In genomic region chr1:247171875-247172563, GRCh38 we compare ENCODE assay signal across 8 cellular contexts. TPM values are rescaled to one million over a fixed set of nuclear protein-coding genes. Genes with fewer than 3 reads are reported as not detected.
DNase-seq lines count a peak whose midpoint lies in the region; ATAC-seq, FAIRE-seq and TF ChIP-seq lines count a peak whose summit lies in the region.
"Not testable (repeated sequence)": the region's sequence is repeated elsewhere in the genome, so short reads cannot be mapped to it uniquely, and the experiment has no call there.

Gene ZNF124, minus strand, starts transcription at chr1:247172020. Its CDS starts 143 bp downstream, at chr1:247171877.

- TF ChIP-seq RAD21 in H1 (IDR thresholded peaks at IDR 0.05 in 1 of 2, conservative IDR thresholded peaks at IDR 0.05 in 1 of 2; ENCODE audit: low read depth in 2 of 2, low read length in 2 of 2): not testable (repeated sequence)

- ATAC-seq in GM21423 (IDR thresholded peaks at IDR 0.05; ENCODE audit: unreplicated experiment) (peak; percentile 98), HG03066 (IDR thresholded peaks at IDR 0.05; ENCODE audit: low read depth, unreplicated experiment) (peak; percentile 96), lung (ENCODE audit: insufficient read depth, low FRiP score) (peak; percentile 100)
- ATAC-seq in stimulated activated memory B cell treated with anti-CD40 and anti-IgM and Interleukin-4, amounts not matched to agents 10 μg/mL and 1 μg/mL and 100 μg/mL, for 72 hours: peak; percentile 100

- not testable (repeated sequence) for H2BK5ac ChIP-seq in H1 (ENCODE audit: low read depth, low read length)

- H3K36me3 ChIP-seq in WERI-Rb-1: peaks cover 20% of the 10 kb centered on the region
- H3K36me3 ChIP-seq in H1 (ENCODE audit: control insufficient read depth in 2 of 4, insufficient read depth in 4 of 4, low read length in 3 of 4); lung (ENCODE audit: control insufficient read depth in 2 of 2, insufficient read depth in 2 of 2, low read length in 2 of 2): not testable (repeated sequence)

- not testable (repeated sequence) for TF ChIP-seq POLR2A in NB4 (IDR thresholded peaks at IDR 0.05; ENCODE audit: extremely low read depth, insufficient read length); H1 (IDR thresholded peaks at IDR 0.05; ENCODE audit: control extremely low read depth in 1 of 2, low read depth in 2 of 2, low read length in 2 of 2)

- peaks cover 36% of the 10 kb centered on the region for H3K4me1 Mint-ChIP-seq in stimulated activated memory B cell treated with anti-CD40 and anti-IgM and Interleukin-4, amounts not matched to agents 10 μg/mL and 1 μg/mL and 100 μg/mL, for 72 hours

- not testable (repeated sequence) for H2AK5ac ChIP-seq in H1 (ENCODE audit: low read depth, low read length)

- H3K36me3 Mint-ChIP-seq in stimulated activated memory B cell treated with anti-CD40 and anti-IgM and Interleukin-4, amounts not matched to agents 10 μg/mL and 1 μg/mL and 100 μg/mL, for 72 hours: peaks cover 21% of the 10 kb centered on the region

- H2BK120ac ChIP-seq in H1 (replicated peaks; ENCODE audit: low read depth, low read length): not testable (repeated sequence)

- not testable (repeated sequence) for H4K20me1 ChIP-seq in H1 (replicated peaks in 1 of 2; ENCODE audit: control insufficient read depth in 1 of 2, insufficient read depth in 2 of 2, low read length in 2 of 2)

- not testable (repeated sequence) for H3K56ac ChIP-seq in H1 (replicated peaks; ENCODE audit: insufficient read length, low read depth, low read length)

- not testable (repeated sequence) for H3K9me3 ChIP-seq in WERI-Rb-1 (ENCODE audit: severe bottlenecking); H1 (ENCODE audit: insufficient read depth in 2 of 2, low read depth in 1 of 2, low read length in 1 of 2); lung (ENCODE audit: control insufficient read depth in 2 of 2, insufficient read depth in 1 of 2, low read length in 1 of 2)

- not testable (repeated sequence) for H3K18ac ChIP-seq in H1 (ENCODE audit: extremely low read depth, low read length)

- CTCF ChIA-PET in H1 (lab: Charles Lee; ENCODE audit: partially characterized antibody): not testable (repeated sequence)

- not testable (repeated sequence) for H3K9ac ChIP-seq in H1 (replicated peaks in 1 of 4; ENCODE audit: extremely low read depth in 1 of 4, low read depth in 3 of 4, low read length in 3 of 4)

- peak within 1 kb of the TSS; percentile 18 for H3K4me3 Mint-ChIP-seq in stimulated activated memory B cell treated with anti-CD40 and anti-IgM and Interleukin-4, amounts not matched to agents 10 μg/mL and 1 μg/mL and 100 μg/mL, for 72 hours

- H4K91ac ChIP-seq in H1 (replicated peaks; ENCODE audit: insufficient read length, low read length): not testable (repeated sequence)

- H3K4me3 ChIP-seq in NB4 (ENCODE audit: low read depth, low read length); WERI-Rb-1 (ENCODE audit: low read depth, low read length); H1 (ENCODE audit: extremely low read depth in 1 of 4, insufficient read depth in 2 of 4, low read depth in 3 of 4, low read length in 4 of 4); lung: not testable (repeated sequence)

- not testable (repeated sequence) for H3K27me3 Mint-ChIP-seq in stimulated activated memory B cell treated with anti-CD40 and anti-IgM and Interleukin-4, amounts not matched to agents 10 μg/mL and 1 μg/mL and 100 μg/mL, for 72 hours

- H3K79me2 ChIP-seq in H1 (ENCODE audit: control insufficient read depth in 1 of 2, insufficient read depth in 2 of 2, low read length in 2 of 2): peaks cover 16 to 30% of the 10 kb centered on the region in 2 experiments

- H3K27ac Mint-ChIP-seq in stimulated activated memory B cell treated with anti-CD40 and anti-IgM and Interleukin-4, amounts not matched to agents 10 μg/mL and 1 μg/mL and 100 μg/mL, for 72 hours: not testable (repeated sequence)

- not testable (repeated sequence) for DNase-seq in Daoy (ENCODE audit: low read depth); WERI-Rb-1; H1 (ENCODE audit: low read depth in 1 of 2, low spot score in 2 of 2); lung (ENCODE audit: low spot score)
- DNase-seq in NB4 (ENCODE audit: low read depth): peak; percentile 56

- H3K4me1 ChIP-seq in H1 (replicated peaks in 1 of 4; ENCODE audit: control insufficient read depth in 3 of 4, insufficient read depth in 4 of 4, low read length in 3 of 4); lung (ENCODE audit: control insufficient read depth in 2 of 2, insufficient read depth in 2 of 2, low read length in 2 of 2): not testable (repeated sequence)

- not testable (repeated sequence) for H4K8ac ChIP-seq in H1 (ENCODE audit: extremely low read depth, insufficient read depth, low read length)

- not testable (repeated sequence) for H3K23ac ChIP-seq in H1 (ENCODE audit: insufficient read length)

- not testable (repeated sequence) for TF ChIP-seq CTCF in NB4 (IDR thresholded peaks at IDR 0.05; ENCODE audit: low read depth, low read length); WERI-Rb-1 (IDR thresholded peaks at IDR 0.05; ENCODE audit: low read depth, low read length); H1 (IDR thresholded peaks at IDR 0.05; ENCODE audit: control extremely low read depth in 1 of 3, insufficient read depth in 1 of 3, low read depth in 1 of 3, low read length in 3 of 3); lung (IDR thresholded peaks at IDR 0.05; ENCODE audit: control extremely low read depth, extremely low read depth)

- not testable (repeated sequence) for H3K4ac ChIP-seq in H1 (replicated peaks; ENCODE audit: insufficient read length, low read depth, low read length)

- 0 out of 4 replicates have a peak within 1 kb of the TSS, but pooled peaks of 1 of the 2 experiments have one; percentile 45 for H3K4me2 ChIP-seq in H1 (ENCODE audit: insufficient read depth in 1 of 2, low read depth in 2 of 2, low read length in 2 of 2)

- H3K79me1 ChIP-seq in H1 (ENCODE audit: low read depth, low read length): not testable (repeated sequence)

- POLR2A ChIA-PET in H1 (lab: Charles Lee; ENCODE audit: partially characterized antibody): not testable (repeated sequence)

- H2BK15ac ChIP-seq in H1 (ENCODE audit: low read length): not testable (repeated sequence)

- WGBS in H1 (ENCODE audit: extremely low coverage in 1 of 2, insufficient coverage in 1 of 2, insufficient read length in 1 of 2, insufficient replicate concordance in 2 of 2, low coverage in 1 of 2, low lambda C conversion rate in 2 of 2, missing lambda C conversion rate in 1 of 2), 2 experiments: 85% methylated on average over 3 of the region's 28 CpGs; no CpG with 5 or more reads in 1 of the 2 experiments
- 17 to 35% methylated on average over 3 of the region's 28 CpGs for WGBS in lung, 2 donors

- peak within 1 kb of the TSS; percentile 29 for H3K27ac ChIP-seq in WERI-Rb-1
- H3K27ac ChIP-seq in H1 (ENCODE audit: low read depth, low read length); lung (ENCODE audit: low read depth in 1 of 2, low read length in 1 of 2): not testable (repeated sequence)

- H2AFZ ChIP-seq in H1 (ENCODE audit: low read length): not testable (repeated sequence)

- peak; percentile 85 for FAIRE-seq in H1 (lab: Jason Lieb, UNC)

- not testable (repeated sequence) for TF ChIP-seq EP300 in H1 (IDR thresholded peaks at IDR 0.05; ENCODE audit: borderline replicate concordance in 1 of 2, low read depth in 2 of 2, low read length in 2 of 2)

- not testable (repeated sequence) for H2BK12ac ChIP-seq in H1 (ENCODE audit: low read depth, low read length)

- H3K9me3 Mint-ChIP-seq in stimulated activated memory B cell treated with anti-CD40 and anti-IgM and Interleukin-4, amounts not matched to agents 10 μg/mL and 1 μg/mL and 100 μg/mL, for 72 hours: not testable (repeated sequence)

- H2BK20ac ChIP-seq in H1 (ENCODE audit: low read length): not testable (repeated sequence)

- not testable (repeated sequence) for H3K14ac ChIP-seq in H1 (ENCODE audit: insufficient read length)

- not testable (repeated sequence) for H4K5ac ChIP-seq in H1 (ENCODE audit: insufficient read length, low read depth, low read length)

- not testable (repeated sequence) for H3K23me2 ChIP-seq in H1 (ENCODE audit: low read depth, low read length)

- not testable (repeated sequence) for H3K27me3 ChIP-seq in WERI-Rb-1 (ENCODE audit: insufficient read depth, low read depth, severe bottlenecking); H1 (replicated peaks in 1 of 4; ENCODE audit: control insufficient read depth in 3 of 4, extremely low read depth in 1 of 4, insufficient read depth in 3 of 4, low read length in 3 of 4); lung (ENCODE audit: control insufficient read depth, insufficient read depth)

RNA-seq across cellular contexts. Expression of gene ZNF124, which starts in this region (rescaled TPM):
- 41.3 and 49.0 TPM in 2 replicates for total RNA-seq in Daoy (2014; rRNA removed; shearing (Covaris generic))
- 35.6 and 39.9 TPM in 2 replicates for total RNA-seq in H1 (2021; fragmentation: NEBNext Ultra II Directional; extraction: Animal tissue kit (Norgen Biotek cat#: 25700))
- polyA plus RNA-seq in H1 (2011; rRNA removed) (3.6 and 4.6 TPM in 2 replicates), lung (1 to 10 TPM; 2.1 to 3.0 TPM)
- polyA plus RNA-seq in H1 (2011; cell fraction: cytosol; rRNA removed): 7.7 TPM
- polyA plus RNA-seq in H1 (2011; cell fraction: nucleus; rRNA removed): 6.3 TPM
- 6.2 to 11.4 TPM (median 8.8 TPM) in 4 replicates for polyA plus RNA-seq in H1 (2012, experiment 1 of 2)
- polyA plus RNA-seq in H1 (2012, experiment 2 of 2): 0.97 TPM
- 14.6 TPM for polyA plus RNA-seq in H1 (2013, experiment 1 of 2)
- polyA plus RNA-seq in H1 (2013, experiment 2 of 2): 13.8 TPM
- 40.8 and 66.4 TPM in 2 replicates for polyA minus RNA-seq in H1 (2011; rRNA and poly(A)+ RNA removed)
- polyA minus RNA-seq in H1 (2011; cell fraction: cytosol; rRNA and poly(A)+ RNA removed): 16.7 TPM
- polyA minus RNA-seq in H1 (2011; cell fraction: nucleus; rRNA and poly(A)+ RNA removed): 119 TPM
- total RNA-seq in lung: 10 to 100 TPM; 18.9 to 55.1 TPM
